In genomic region chr1:156491151-156491949, GRCh38 we compare ENCODE assay signal across 8 cellular contexts. TPM values are rescaled to one million over a fixed set of nuclear protein-coding genes. Genes with fewer than 3 reads are reported as not detected.
A peak's percentile ranks its signal among the peaks of the same experiment; 100 is the strongest.
DNase-seq lines count a peak whose midpoint lies in the region; ATAC-seq and TF ChIP-seq lines count a peak whose summit lies in the region.

No MANE protein-coding gene starts in this region.

- H3K27ac ChIP-seq in left ventricle myocardium inferior (replicated peaks) (peak overlapping the region; percentile 100), stomach (peak overlapping the region in 4 of 5 donors; percentile 68 to 99 (median 74))

- H3K27me3 ChIP-seq in left ventricle myocardium inferior (ENCODE audit: low read depth), result no peaks in the 10 kb centered on the region
- no peaks in the 10 kb centered on the region for H3K27me3 ChIP-seq in stomach

- no peaks in the 10 kb centered on the region for H3K9me3 ChIP-seq in left ventricle myocardium inferior (replicated peaks)
- H3K9me3 ChIP-seq in stomach, result no peaks in the 10 kb centered on the region

- TF ChIP-seq POLR2A in stomach (IDR thresholded peaks at IDR 0.05), result no peak

- 73 to 86% (median 82%) methylated on average over 6 of the region's 6 CpGs for WGBS in stomach, 5 donors

- peak overlapping the region; percentile 98 for H3K4me3 ChIP-seq in left ventricle myocardium inferior
- H3K4me3 ChIP-seq in stomach, result peak overlapping the region in 3 of 4 donors; percentile 23 to 40 (median 29)

- H3K36me3 ChIP-seq in left ventricle myocardium inferior (no peaks in the 10 kb centered on the region), stomach (peaks cover 0 to 18% (median 2%) of the 10 kb centered on the region in 4 donors)

- DNase-seq in SIG-M5 treated with dmso at 0.1 percent for 504 hours (lab: John Stamatoyannopoulos, UW; ENCODE audit: unreplicated experiment) (peak; percentile 75), SIG-M5 (lab: John Stamatoyannopoulos, UW) (no peak), RPMI8226 (peak; percentile 45), left ventricle myocardium inferior (no peak), stomach (no peak), putamen (ENCODE audit: low spot score) (no peak)

- no peak for TF ChIP-seq CTCF in left ventricle myocardium inferior (IDR thresholded peaks at IDR 0.05; ENCODE audit: borderline replicate concordance)
- no peak for TF ChIP-seq CTCF in stomach (IDR thresholded peaks at IDR 0.05)

- intact Hi-C loops in left ventricle myocardium inferior (cut with micrococcal nuclease) (no loop called here), stomach (cut with DNase I; ENCODE audit: low total_unique reads) (no loop called here)

- TF ChIP-seq EP300 in stomach (IDR thresholded peaks at IDR 0.05), result no peak

- ATAC-seq in GM18511 (IDR thresholded peaks at IDR 0.05; ENCODE audit: unreplicated experiment) (no peak), GM21390 (IDR thresholded peaks at IDR 0.05; ENCODE audit: unreplicated experiment) (no peak)

- H3K4me1 ChIP-seq in left ventricle myocardium inferior (peaks cover 100% of the 10 kb centered on the region), stomach (peaks cover 88 to 100% (median 97%) of the 10 kb centered on the region in 4 donors)

RNA-seq across cellular contexts. Expression of gene MEF2D, which starts 9.2 kb away (rescaled TPM):
- 96.8 TPM for total RNA-seq in left ventricle myocardium inferior
- 100 to 1,000 TPM in 1 of 5 donors, 10 to 100 TPM in 4; 14.3 to 136 (median 62.5) TPM for total RNA-seq in stomach
- polyA plus RNA-seq in stomach, result 10 to 100 TPM in 2 of 3 donors, 1 to 10 TPM in 1; 7.7 to 15.6 (median 14.5) TPM

Comparison
In these comparisons a context has a peak if more than half of its experiments do, and no peak if none do; other contexts are left out.
1. DNase-seq: peak in SIG-M5 treated with dmso at 0.1 percent for 504 hours (single experiment) and RPMI8226 (single experiment); none in SIG-M5 (single experiment), left ventricle myocardium inferior (single experiment), stomach (single experiment) and putamen (single experiment).